8 cellular contexts compared by ENCODE assay signal in the genomic region with DNA sequence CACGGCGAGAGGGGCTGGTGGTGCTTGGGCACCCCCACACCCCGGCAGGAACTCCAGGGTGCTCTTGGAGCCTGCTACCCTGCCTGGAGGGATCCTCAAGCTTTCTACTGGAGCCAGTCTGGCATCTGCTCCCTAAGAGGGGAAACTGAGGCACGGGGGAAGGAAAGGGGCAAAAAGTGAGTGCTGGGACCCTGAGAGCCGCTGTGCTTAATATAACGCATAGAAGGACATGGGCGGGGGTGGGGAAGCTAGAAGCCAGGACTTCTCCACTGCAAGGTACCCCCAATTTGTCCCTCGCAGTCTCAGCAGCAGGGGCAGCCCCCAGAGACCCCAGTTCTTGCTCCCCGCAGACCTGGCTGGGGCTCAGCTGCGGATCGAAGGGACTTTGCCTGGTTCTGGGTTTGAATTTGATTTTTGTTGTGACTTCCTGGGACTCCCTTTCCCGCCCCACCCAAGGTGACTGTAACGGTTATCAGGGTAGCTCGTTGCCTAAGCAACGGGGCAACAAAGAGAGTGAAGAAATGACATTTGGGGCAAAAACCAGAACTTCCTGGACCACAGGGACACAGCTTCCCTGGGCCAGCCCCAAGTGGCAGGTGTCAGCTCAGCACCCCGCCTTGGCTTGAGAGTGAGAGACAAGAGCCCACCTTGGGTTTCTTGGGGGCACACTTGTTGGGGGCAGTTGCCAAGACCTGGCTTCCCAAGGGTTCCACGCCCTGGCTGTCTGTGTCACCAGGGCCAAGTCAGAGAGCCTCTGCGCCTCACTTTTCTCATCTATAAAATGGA. TPM values are rescaled to one million over a fixed set of nuclear protein-coding genes. Genes with fewer than 3 reads are reported as not detected.
A peak's percentile ranks its signal among the peaks of the same experiment; 100 is the strongest.
DNase-seq lines count a peak whose midpoint lies in the region; ATAC-seq and TF ChIP-seq lines count a peak whose summit lies in the region.

No MANE protein-coding gene starts in this region.

- H3K27me3 ChIP-seq in mononuclear cell (ENCODE audit: insufficient read depth, low read length) (no peaks in the 10 kb centered on the region), thymus (ENCODE audit: control insufficient read depth, insufficient read depth) (no peaks in the 10 kb centered on the region)

- H3K36me3 ChIP-seq in thymus (ENCODE audit: control insufficient read depth, insufficient read depth): peaks cover under 1% of the 10 kb centered on the region

- WGBS in thymus: 9% methylated on average over 18 of the region's 18 CpGs

- peak overlapping the region; percentile 60 for H3K4me3 ChIP-seq in choroid plexus epithelial cell (ENCODE audit: low read depth, low read length)
- peak overlapping the region; percentile 91 for H3K4me3 ChIP-seq in mononuclear cell (ENCODE audit: low read length)
- peak overlapping the region; percentile 79 for H3K4me3 ChIP-seq in thymus (ENCODE audit: low read length)

- no peak for DNase-seq in choroid plexus epithelial cell (ENCODE audit: low read depth)
- no peak for DNase-seq in superior temporal gyrus (ENCODE audit: extremely low spot score)

- H3K4me1 ChIP-seq in mononuclear cell (ENCODE audit: insufficient read depth, low read length) (peaks cover 65% of the 10 kb centered on the region), thymus (ENCODE audit: control insufficient read depth, insufficient read depth, low read length) (peaks cover 23% of the 10 kb centered on the region)

- TF ChIP-seq CTCF in 22Rv1 (IDR thresholded peaks at IDR 0.05): no peak
- no peak for TF ChIP-seq CTCF in VCaP (conservative IDR thresholded peaks at IDR 0.05)
- no peak for TF ChIP-seq CTCF in choroid plexus epithelial cell (conservative IDR thresholded peaks at IDR 0.05; ENCODE audit: low read depth, low read length)

- H3K9me3 ChIP-seq in mononuclear cell (ENCODE audit: low read depth, low read length) (no peaks in the 10 kb centered on the region), thymus (ENCODE audit: control insufficient read depth) (no peaks in the 10 kb centered on the region)

- H3K27ac ChIP-seq in 22Rv1 (peak overlapping the region; percentile 64), VCaP (peak overlapping the region; percentile 73; the same call in 1 of the 2 replicates), thymus (ENCODE audit: low read depth) (peak overlapping the region; percentile 96)

- peak; percentile 31 for ATAC-seq in HG03159 (IDR thresholded peaks at IDR 0.05; ENCODE audit: unreplicated experiment)
- no peak for ATAC-seq in HG02642 (IDR thresholded peaks at IDR 0.05; ENCODE audit: poor library complexity, unreplicated experiment)

RNA-seq across cellular contexts. Expression of a gene that starts 0.6 kb away (rescaled TPM):
- total RNA-seq in mononuclear cell: 155 TPM
- polyA plus RNA-seq in thymus: 38.7 TPM

RNA-seq across cellular contexts. Expression of a gene that starts 37.3 kb away (rescaled TPM):
- total RNA-seq in mononuclear cell: 123 TPM
- polyA plus RNA-seq in thymus: 197 TPM

RNA-seq across cellular contexts. Expression of a gene that starts 51.2 kb away (rescaled TPM):
- 118 TPM for total RNA-seq in mononuclear cell
- 86.4 TPM for polyA plus RNA-seq in thymus
